9 cellular contexts compared by ENCODE assay signal in the genomic region with DNA sequence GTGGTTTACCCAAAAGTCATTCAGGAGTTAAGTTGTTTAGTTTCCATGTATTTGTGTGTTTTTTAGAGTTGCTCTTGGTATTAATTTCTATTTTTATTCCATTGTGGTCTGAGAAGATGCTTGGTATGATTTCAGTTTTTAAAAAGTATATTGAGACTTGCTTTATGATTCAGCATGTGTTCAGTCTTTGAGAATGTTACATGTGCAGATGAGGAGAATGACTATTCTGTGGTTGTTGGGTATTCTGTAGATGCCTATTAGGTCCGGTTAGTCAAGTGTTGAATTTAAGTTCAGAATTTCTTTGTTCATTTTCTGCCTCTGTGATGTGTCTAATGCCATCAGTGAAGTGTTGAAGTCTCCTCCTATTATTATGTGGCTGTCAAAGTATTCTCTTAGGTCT.
DNase-seq lines count a peak whose midpoint lies in the region; ATAC-seq lines count a peak whose summit lies in the region.
"Had no signal": no experiment of that assay in that cellular context is flagged by ENCODE, and none has a peak within 500 bp of the region (broad histone marks: within the 10 kb centered on the region; RNA-seq: fewer than 3 reads in every experiment).

No MANE protein-coding gene starts in this region.

- peak; percentile 54 for DNase-seq in EH (ENCODE audit: low read depth)
- DNase-seq in astrocyte of the hippocampus (ENCODE audit: low read depth, low spot score): peak; percentile 28
- no peak for DNase-seq in hypothalamus (lab: John Stamatoyannopoulos, UW)
- DNase-seq in posterior cingulate gyrus: no peak
- no peak for DNase-seq in central memory CD4-positive, alpha-beta T cell
- no peak for DNase-seq in ureter (ENCODE audit: low spot score)
- DNase-seq: NCI-H345 had no signal

- intact Hi-C loops in posterior cingulate gyrus (cut with DNase I): no loop called here

- ATAC-seq in GM19351 (IDR thresholded peaks at IDR 0.05; ENCODE audit: unreplicated experiment): peak; percentile 93
- ATAC-seq in HG02970 (IDR thresholded peaks at IDR 0.05; ENCODE audit: low FRiP score, unreplicated experiment): peak; percentile 71

Comparison
In these comparisons a context has a peak if more than half of its experiments do, and no peak if none do; other contexts are left out.
1. DNase-seq: peak in EH (single experiment) and astrocyte of the hippocampus (single experiment); none in hypothalamus (0 of 51), posterior cingulate gyrus (0 of 10), central memory CD4-positive, alpha-beta T cell (single experiment) and ureter (single experiment).